In genomic region chr14:59629384-59630158, GRCh38 we compare ENCODE assay signal across 1 cellular context.
TF ChIP-seq lines count a peak whose summit lies in the region.

No MANE protein-coding gene starts in this region.

TF ChIP-seq in GM23338, 12 proteins besides CTCF, POLR2A, EP300 and RAD21 (continued from another document):
- TF ChIP-seq ZNF462 (CRISPR knock-in tag; IDR thresholded peaks at IDR 0.05) (no peak), EZH2phosphoT487 (IDR thresholded peaks at IDR 0.05; ENCODE audit: unreplicated experiment) (no peak), JUNB (IDR thresholded peaks at IDR 0.05; ENCODE audit: unreplicated experiment) (no peak), CREB1 (CRISPR knock-in tag; IDR thresholded peaks at IDR 0.05; ENCODE audit: low read depth) (no peak), ZNF114 (CRISPR knock-in tag; IDR thresholded peaks at IDR 0.05) (no peak), NANOG (IDR thresholded peaks at IDR 0.05; ENCODE audit: borderline replicate concordance) (no peak), POLR2AphosphoS5 (IDR thresholded peaks at IDR 0.05; ENCODE audit: low read depth) (no peak), EZH2 (IDR thresholded peaks at IDR 0.05; ENCODE audit: low read depth, unreplicated experiment) (no peak), STAT1 (IDR thresholded peaks at IDR 0.05; ENCODE audit: unreplicated experiment) (no peak), ETS1 (IDR thresholded peaks at IDR 0.05) (no peak), ZNF331 (CRISPR knock-in tag; IDR thresholded peaks at IDR 0.05; ENCODE audit: low read depth) (no peak)
